In the genomic region with DNA sequence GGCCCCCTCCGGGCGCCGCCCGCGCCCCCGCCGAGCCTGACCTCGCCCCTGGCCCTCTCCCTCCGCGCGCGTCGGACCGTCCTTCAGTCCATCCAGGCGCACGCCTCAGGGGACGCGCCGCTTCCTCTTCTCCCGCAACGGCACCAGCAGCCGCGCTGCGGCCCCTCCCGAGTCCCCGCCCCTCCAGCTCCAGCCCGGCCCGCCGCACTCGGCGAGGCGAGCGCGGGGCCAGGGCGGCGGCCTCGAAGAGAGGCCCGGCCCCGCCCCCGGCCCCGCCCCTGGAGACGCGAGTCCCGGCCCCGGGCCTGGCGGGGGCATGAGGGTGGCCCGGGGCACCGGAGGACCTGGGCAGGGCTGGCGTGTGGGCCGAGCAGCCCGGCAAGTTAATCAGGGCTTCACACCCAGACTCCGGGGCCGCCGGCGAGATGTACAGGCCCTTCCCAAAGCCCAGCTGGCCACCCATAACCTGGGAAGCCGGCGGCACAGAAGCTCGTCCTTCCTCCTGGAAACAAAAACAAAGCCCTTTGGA, we compare ENCODE assay signal across 8 cellular contexts. TPM values are rescaled to one million over a fixed set of nuclear protein-coding genes. Genes with fewer than 3 reads are reported as not detected.
DNase-seq lines count a peak whose midpoint lies in the region; ATAC-seq and TF ChIP-seq lines count a peak whose summit lies in the region.

TSS of gene IGSF3 (minus strand) at position 157 of the 529 bp plus-strand sequence. CDS start 1,407 bp downstream, outside the sequence.

- no peaks in the 10 kb centered on the region for H3K9me2 ChIP-seq in OCI-LY1 (ENCODE audit: low read depth, low read length)
- H3K9me2 ChIP-seq in neural cell (ENCODE audit: insufficient read depth, low read length) = no peaks in the 10 kb centered on the region

- H3K27ac ChIP-seq in OCI-LY1 (ENCODE audit: low read depth, low read length, poor library complexity, severe bottlenecking) (no peak within 1 kb of the TSS), neural cell (ENCODE audit: low read length) (peak within 1 kb of the TSS; percentile 40), thymus (ENCODE audit: low read depth) (no peak within 1 kb of the TSS)

- no peak for TF ChIP-seq RAD21 in neural cell (conservative IDR thresholded peaks at IDR 0.05)

- TF ChIP-seq EP300 in neural cell (conservative IDR thresholded peaks at IDR 0.05; ENCODE audit: poor library complexity, severe bottlenecking) = no peak

- H3K4me1 Mint-ChIP-seq in activated T-cell treated with anti-CD3 and anti-CD28 coated beads, Interleukin-2, amount 50 U/mL, for 4 hours (ENCODE audit: low read depth) = peaks cover 4% of the 10 kb centered on the region

- H2AFZ ChIP-seq in OCI-LY1 (ENCODE audit: low read length) = no peak within 1 kb of the TSS
- H2AFZ ChIP-seq in neural cell (ENCODE audit: low read depth, low read length) = peak within 1 kb of the TSS; percentile 47

- H3K4me3 ChIP-seq in OCI-LY1 (ENCODE audit: low read depth, low read length, poor library complexity, severe bottlenecking) (peak within 1 kb of the TSS; percentile 50), fibroblast of pulmonary artery (replicated peaks; ENCODE audit: low read depth, low read length) (peak within 1 kb of the TSS; percentile 55), neural cell (ENCODE audit: low read length) (peak within 1 kb of the TSS; percentile 92), thymus (ENCODE audit: low read length) (peak within 1 kb of the TSS; percentile 59)

- no peaks in the 10 kb centered on the region for H3K79me2 ChIP-seq in OCI-LY1 (ENCODE audit: insufficient read depth, low read length)
- H3K79me2 ChIP-seq in neural cell (replicated peaks; ENCODE audit: insufficient read depth, low read length) = peaks cover 43% of the 10 kb centered on the region

- peak within 1 kb of the TSS; percentile 71 for H3K4me2 ChIP-seq in OCI-LY1 (ENCODE audit: low read length)
- peak within 1 kb of the TSS; percentile 97 for H3K4me2 ChIP-seq in neural cell (ENCODE audit: low read length)

- H3K9me3 Mint-ChIP-seq in activated T-cell treated with anti-CD3 and anti-CD28 coated beads, Interleukin-2, amount 50 U/mL, for 4 hours = no peaks in the 10 kb centered on the region

- ATAC-seq in HG02885 (IDR thresholded peaks at IDR 0.05; ENCODE audit: poor library complexity, unreplicated experiment) (peak; percentile 83), HG03025 (IDR thresholded peaks at IDR 0.05; ENCODE audit: low FRiP score, unreplicated experiment) (no peak)
- peak; percentile 82 to 84 for ATAC-seq in activated T-cell treated with anti-CD3 and anti-CD28 coated beads, Interleukin-2, amount 50 U/mL, for 4 hours

- H3K36me3 ChIP-seq in OCI-LY1 (ENCODE audit: insufficient read depth, low read length) (no peaks in the 10 kb centered on the region), neural cell (ENCODE audit: insufficient read depth, low read length) (no peaks in the 10 kb centered on the region), thymus (ENCODE audit: control insufficient read depth, insufficient read depth) (no peaks in the 10 kb centered on the region)

- H3K4me1 ChIP-seq in OCI-LY1 (ENCODE audit: insufficient read depth, low read length, severe bottlenecking) = peaks cover 7% of the 10 kb centered on the region
- H3K4me1 ChIP-seq in thymus (ENCODE audit: control insufficient read depth, insufficient read depth, low read length) = peaks cover 19% of the 10 kb centered on the region

- H3K4me3 Mint-ChIP-seq in activated T-cell treated with anti-CD3 and anti-CD28 coated beads, Interleukin-2, amount 50 U/mL, for 4 hours = peak within 1 kb of the TSS; percentile 77

- TF ChIP-seq CTCF in OCI-LY1 (IDR thresholded peaks at IDR 0.05; ENCODE audit: low read length) = no peak
- TF ChIP-seq CTCF in fibroblast of pulmonary artery (IDR thresholded peaks at IDR 0.05; ENCODE audit: low read length, missing control alignments) = no peak
- TF ChIP-seq CTCF in neural cell (IDR thresholded peaks at IDR 0.05; ENCODE audit: poor library complexity, severe bottlenecking) = no peak

- H3K27me3 ChIP-seq in OCI-LY1 (ENCODE audit: insufficient read depth, low read length) (no peaks in the 10 kb centered on the region; the same call in 1 of the 2 replicates), neural cell (ENCODE audit: insufficient read depth, low read depth, low read length) (no peaks in the 10 kb centered on the region), thymus (ENCODE audit: control insufficient read depth, insufficient read depth) (peaks cover 25% of the 10 kb centered on the region)

- H3K36me3 Mint-ChIP-seq in activated T-cell treated with anti-CD3 and anti-CD28 coated beads, Interleukin-2, amount 50 U/mL, for 4 hours (ENCODE audit: insufficient read depth) = no peaks in the 10 kb centered on the region

- H3K9me3 ChIP-seq in OCI-LY1 (ENCODE audit: low read length) (no peaks in the 10 kb centered on the region), neural cell (ENCODE audit: low read length) (no peaks in the 10 kb centered on the region), thymus (ENCODE audit: control insufficient read depth) (no peaks in the 10 kb centered on the region)

- H4K20me1 ChIP-seq in OCI-LY1 (ENCODE audit: insufficient read depth, low read length) (no peaks in the 10 kb centered on the region), neural cell (ENCODE audit: insufficient read depth) (no peaks in the 10 kb centered on the region)

- H3K9ac ChIP-seq in OCI-LY1 (ENCODE audit: low read length) (no peak within 1 kb of the TSS; the same call in 1 of the 2 replicates), neural cell (ENCODE audit: low read length) (peak within 1 kb of the TSS; percentile 79)

- peaks cover 45% of the 10 kb centered on the region for H3K27me3 Mint-ChIP-seq in activated T-cell treated with anti-CD3 and anti-CD28 coated beads, Interleukin-2, amount 50 U/mL, for 4 hours (ENCODE audit: low read depth)

- 3% methylated on average over 58 of the region's 58 CpGs for WGBS in thymus

- H3F3A ChIP-seq in OCI-LY1 (ENCODE audit: insufficient read depth, low read length) (no peaks in the 10 kb centered on the region), neural cell (ENCODE audit: insufficient read depth, low read length, poor library complexity, severe bottlenecking) (no peaks in the 10 kb centered on the region)

- peak; percentile 58 for DNase-seq in EL
- DNase-seq in activated T-cell treated with anti-CD3 and anti-CD28 coated beads, Interleukin-2, amount 50 U/mL, for 4 hours = peak; percentile 25
- DNase-seq in fibroblast of pulmonary artery (ENCODE audit: low read depth) = peak; percentile 33

TF ChIP-seq in neural cell, 6 proteins besides CTCF, POLR2A, EP300 and RAD21:
- TF ChIP-seq, protein P1, sequence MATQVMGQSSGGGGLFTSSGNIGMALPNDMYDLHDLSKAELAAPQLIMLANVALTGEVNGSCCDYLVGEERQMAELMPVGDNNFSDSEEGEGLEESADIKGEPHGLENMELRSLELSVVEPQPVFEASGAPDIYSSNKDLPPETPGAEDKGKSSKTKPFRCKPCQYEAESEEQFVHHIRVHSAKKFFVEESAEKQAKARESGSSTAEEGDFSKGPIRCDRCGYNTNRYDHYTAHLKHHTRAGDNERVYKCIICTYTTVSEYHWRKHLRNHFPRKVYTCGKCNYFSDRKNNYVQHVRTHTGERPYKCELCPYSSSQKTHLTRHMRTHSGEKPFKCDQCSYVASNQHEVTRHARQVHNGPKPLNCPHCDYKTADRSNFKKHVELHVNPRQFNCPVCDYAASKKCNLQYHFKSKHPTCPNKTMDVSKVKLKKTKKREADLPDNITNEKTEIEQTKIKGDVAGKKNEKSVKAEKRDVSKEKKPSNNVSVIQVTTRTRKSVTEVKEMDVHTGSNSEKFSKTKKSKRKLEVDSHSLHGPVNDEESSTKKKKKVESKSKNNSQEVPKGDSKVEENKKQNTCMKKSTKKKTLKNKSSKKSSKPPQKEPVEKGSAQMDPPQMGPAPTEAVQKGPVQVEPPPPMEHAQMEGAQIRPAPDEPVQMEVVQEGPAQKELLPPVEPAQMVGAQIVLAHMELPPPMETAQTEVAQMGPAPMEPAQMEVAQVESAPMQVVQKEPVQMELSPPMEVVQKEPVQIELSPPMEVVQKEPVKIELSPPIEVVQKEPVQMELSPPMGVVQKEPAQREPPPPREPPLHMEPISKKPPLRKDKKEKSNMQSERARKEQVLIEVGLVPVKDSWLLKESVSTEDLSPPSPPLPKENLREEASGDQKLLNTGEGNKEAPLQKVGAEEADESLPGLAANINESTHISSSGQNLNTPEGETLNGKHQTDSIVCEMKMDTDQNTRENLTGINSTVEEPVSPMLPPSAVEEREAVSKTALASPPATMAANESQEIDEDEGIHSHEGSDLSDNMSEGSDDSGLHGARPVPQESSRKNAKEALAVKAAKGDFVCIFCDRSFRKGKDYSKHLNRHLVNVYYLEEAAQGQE (IDR thresholded peaks at IDR 0.05; ENCODE audit: borderline replicate concordance) = no peak
- TF ChIP-seq SMC3 (conservative IDR thresholded peaks at IDR 0.05; ENCODE audit: poor library complexity) (no peak), POLR2AphosphoS5 (IDR thresholded peaks at IDR 0.05) (peak; percentile 62), MXI1 (conservative IDR thresholded peaks at IDR 0.05; ENCODE audit: poor library complexity, severe bottlenecking) (peak; percentile 9)

RNA-seq across cellular contexts. Expression of gene IGSF3, which starts in this region (rescaled TPM):
- total RNA-seq in activated T-cell treated with anti-CD3 and anti-CD28 coated beads, Interleukin-2, amount 50 U/mL, for 4 hours = 1 to 10 TPM; 4.0 to 7.6 (median 4.8) TPM
- polyA plus RNA-seq in neural cell (81.1 and 81.4 TPM in 2 replicates), thymus (6.4 TPM)
- 176 and 205 TPM in 2 replicates for polyA minus RNA-seq in neural cell

Comparison
In these comparisons a context has a peak if more than half of its experiments do, and no peak if none do; other contexts are left out.
1. RNA of gene IGSF3 (polyA plus RNA-seq): 81.1 to 81.4 TPM in neural cell; 6.4 TPM in thymus (single experiment); every median in the first group is over 10 times any median in the second.
2. Peak in every context shown above with its lines, with median percentiles within 50 percentile points of each other: DNase-seq and H3K4me3 ChIP-seq.